17 cellular contexts compared by ENCODE assay signal in the genomic region with DNA sequence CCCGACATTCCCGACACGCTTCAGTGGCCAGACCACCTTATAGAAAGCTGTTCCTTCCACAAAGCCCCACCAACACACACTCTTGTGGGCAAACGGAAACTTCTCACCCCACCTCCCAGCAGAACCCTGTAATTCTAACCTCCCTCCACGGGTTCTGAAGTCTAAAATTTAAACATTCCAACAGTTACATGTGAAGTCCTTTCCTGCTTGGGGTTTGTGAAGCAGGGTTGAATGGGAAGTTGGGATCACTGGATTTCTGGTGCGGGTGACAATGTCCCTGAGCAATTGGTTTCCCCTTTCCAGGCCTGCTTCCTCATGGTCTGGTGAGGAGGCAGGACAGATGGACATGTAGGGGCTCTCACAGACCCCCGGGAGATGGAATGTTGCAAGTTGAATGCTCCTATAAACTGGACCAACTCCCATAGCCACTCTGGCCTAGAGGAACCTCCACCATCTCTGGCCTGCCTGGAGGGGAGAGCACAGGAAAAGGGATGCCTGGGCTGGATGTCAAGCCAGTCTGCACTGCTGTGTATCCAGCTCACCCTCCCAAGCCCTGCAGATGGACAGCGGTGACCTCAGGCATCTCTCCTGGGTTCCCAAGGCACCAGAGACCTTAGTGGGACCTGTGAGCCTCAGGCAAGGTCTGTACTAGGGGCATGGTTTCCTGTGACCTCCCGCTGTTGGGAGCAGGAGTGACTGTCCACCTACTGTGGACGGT. TPM values are rescaled to one million over a fixed set of nuclear protein-coding genes. Genes with fewer than 3 reads are reported as not detected.
DNase-seq lines count a peak whose midpoint lies in the region; ATAC-seq, FAIRE-seq and TF ChIP-seq lines count a peak whose summit lies in the region.
"Had no signal": no experiment of that assay in that cellular context is flagged by ENCODE, and none has a peak within 500 bp of the region (broad histone marks: within the 10 kb centered on the region; RNA-seq: fewer than 3 reads in every experiment).

No MANE protein-coding gene starts in this region.

- POLR2A ChIA-PET in H1 (lab: Charles Lee; ENCODE audit: partially characterized antibody) = interaction anchor here (7.9 kb wide), 1 partner anchor 10 kb away, joined by 150 read pairs; a partner anchor contains a TSS

- intact Hi-C loops in right cardiac atrium (cut with DNase I) = no loop called here

- H2BK12ac ChIP-seq in H1 (ENCODE audit: low read depth, low read length) = no peak overlapping the region

- no peak overlapping the region for H4K5ac ChIP-seq in H1 (ENCODE audit: insufficient read length, low read depth, low read length)

- WGBS in right cardiac atrium = 79% methylated on average over 10 of the region's 10 CpGs
- WGBS in H1 (ENCODE audit: extremely low coverage in 1 of 2, insufficient coverage in 1 of 2, insufficient read length in 1 of 2, insufficient replicate concordance in 2 of 2, low coverage in 1 of 2, low lambda C conversion rate in 2 of 2, missing lambda C conversion rate in 1 of 2), 2 experiments = 88% methylated on average over 9 of the region's 10 CpGs; no CpG with 5 or more reads in 1 of the 2 experiments

- H2AFZ ChIP-seq in H1 (ENCODE audit: low read length) = no peak overlapping the region

- CTCF ChIA-PET in H1 (lab: Charles Lee; ENCODE audit: partially characterized antibody) = interaction anchor here (1.0 kb wide), 1 partner anchor 31 kb away, joined by 3 read pairs; no protein-coding TSS in a partner anchor

- H3K36me3 Mint-ChIP-seq in stimulated activated naive B cell treated with anti-CD40 and anti-IgM and Interleukin-4, amounts not matched to agents 10 μg/mL and 1 μg/mL and 100 μg/mL, for 72 hours = peaks cover 55 to 75% of the 10 kb centered on the region in 2 donors

- TF ChIP-seq CTCF in right atrium auricular region (IDR thresholded peaks at IDR 0.05) = no peak
- TF ChIP-seq CTCF in RWPE2 (IDR thresholded peaks at IDR 0.05; ENCODE audit: poor library complexity, severe bottlenecking) = no peak
- no peak for TF ChIP-seq CTCF in H1 (IDR thresholded peaks at IDR 0.05; ENCODE audit: control extremely low read depth in 1 of 3, insufficient read depth in 1 of 3, low read depth in 1 of 3, low read length in 3 of 3)

- no peak overlapping the region for H2BK15ac ChIP-seq in H1 (ENCODE audit: low read length)

- H3K4me3 ChIP-seq in right cardiac atrium (ENCODE audit: low read length) = no peak overlapping the region
- H3K4me3 ChIP-seq in right atrium auricular region = no peak overlapping the region
- H3K4me3 ChIP-seq in RWPE2 (ENCODE audit: severe bottlenecking) = no peak overlapping the region
- no peak overlapping the region for H3K4me3 ChIP-seq in H1 (ENCODE audit: extremely low read depth in 1 of 4, insufficient read depth in 2 of 4, low read depth in 3 of 4, low read length in 4 of 4)
- H3K4me3 ChIP-seq: heart left ventricle, mucosa of descending colon, thyroid gland had no signal

- no peaks in the 10 kb centered on the region for H3K79me1 ChIP-seq in H1 (ENCODE audit: low read depth, low read length)

- H3K27ac ChIP-seq in right cardiac atrium (ENCODE audit: low read length) (no peak overlapping the region), right atrium auricular region (no peak overlapping the region), RWPE2 (ENCODE audit: poor library complexity, severe bottlenecking) (no peak overlapping the region), H1 (ENCODE audit: low read depth, low read length) (no peak overlapping the region)
- H3K27ac ChIP-seq: heart left ventricle, thyroid gland had no signal

- no peak overlapping the region for H4K91ac ChIP-seq in H1 (replicated peaks; ENCODE audit: insufficient read length, low read length)

- no peak overlapping the region for H3K4me2 ChIP-seq in H1 (ENCODE audit: insufficient read depth in 1 of 2, low read depth in 2 of 2, low read length in 2 of 2)

- no peak for ATAC-seq in right cardiac atrium
- ATAC-seq in RWPE2 (ENCODE audit: low read depth) = 0 out of 3 replicates have a peak, but pooled peaks have one; percentile 6
- ATAC-seq in stimulated activated naive B cell treated with anti-CD40 and anti-IgM and Interleukin-4, amounts not matched to agents 10 μg/mL and 1 μg/mL and 100 μg/mL, for 72 hours (replicated peaks) = peak in 1 of 2 donors; percentile 3
- ATAC-seq in HG02610 (IDR thresholded peaks at IDR 0.05; ENCODE audit: unreplicated experiment) = no peak
- ATAC-seq: heart left ventricle, mucosa of descending colon had no signal

- H4K8ac ChIP-seq in H1 (ENCODE audit: extremely low read depth, insufficient read depth, low read length) = no peak overlapping the region; the same call in 1 of the 2 replicates

- no peak overlapping the region for H3K18ac ChIP-seq in H1 (ENCODE audit: extremely low read depth, low read length)

- H2BK120ac ChIP-seq in H1 (replicated peaks; ENCODE audit: low read depth, low read length) = no peak overlapping the region

- peak in 1 of 2 experiments; percentile 51; a peak in 2 of 3 replicates for TF ChIP-seq POLR2A in H1 (IDR thresholded peaks at IDR 0.05; ENCODE audit: control extremely low read depth in 1 of 2, low read depth in 2 of 2, low read length in 2 of 2)

- peak overlapping the region in 1 of 2 donors; percentile 12 for H3K4me3 Mint-ChIP-seq in stimulated activated naive B cell treated with anti-CD40 and anti-IgM and Interleukin-4, amounts not matched to agents 10 μg/mL and 1 μg/mL and 100 μg/mL, for 72 hours

- DNase-seq in right cardiac atrium (peak in 2 of 3 donors; percentile 4 to 20), right atrium auricular region (ENCODE audit: low spot score) (no peak), RWPE2 (ENCODE audit: low spot score) (no peak), H1 (ENCODE audit: low read depth in 1 of 2, low spot score in 2 of 2) (no peak), NCI-H2227 treated with DMSO at 0.1 percent for 48 hours (lab: John Stamatoyannopoulos, UW) (no peak), MV-4-11 (lab: John Stamatoyannopoulos, UW) (no peak)
- no peak for DNase-seq in stimulated activated naive B cell treated with anti-CD40 and anti-IgM and Interleukin-4, amounts not matched to agents 10 μg/mL and 1 μg/mL and 100 μg/mL, for 72 hours
- DNase-seq: activated CD8-positive, alpha-beta memory T cell treated with anti-CD3 and anti-CD28 coated beads for 24 hours; DMS79 treated with DMSO at 0.1 percent for 48 hours; kidney; MM.1S; mucosa of descending colon; SHP77; thyroid gland had no signal

- no peaks in the 10 kb centered on the region for H3K27me3 Mint-ChIP-seq in stimulated activated naive B cell treated with anti-CD40 and anti-IgM and Interleukin-4, amounts not matched to agents 10 μg/mL and 1 μg/mL and 100 μg/mL, for 72 hours

- H3K4me1 ChIP-seq in right cardiac atrium (ENCODE audit: control insufficient read depth, insufficient read depth, low read length) = no peaks in the 10 kb centered on the region
- peaks cover 0 to 17% of the 10 kb centered on the region in 2 donors for H3K4me1 ChIP-seq in right atrium auricular region
- no peaks in the 10 kb centered on the region for H3K4me1 ChIP-seq in RWPE2 (ENCODE audit: insufficient read depth, poor library complexity, severe bottlenecking)
- peaks cover 0 to 11% (median 5%) of the 10 kb centered on the region in 4 experiments; a peak in 5 of 7 replicates for H3K4me1 ChIP-seq in H1 (replicated peaks in 1 of 4; ENCODE audit: control insufficient read depth in 3 of 4, insufficient read depth in 4 of 4, low read length in 3 of 4)

- peaks cover 12 to 29% of the 10 kb centered on the region in 2 experiments for H4K20me1 ChIP-seq in H1 (replicated peaks in 1 of 2; ENCODE audit: control insufficient read depth in 1 of 2, insufficient read depth in 2 of 2, low read length in 2 of 2)

- no peak overlapping the region for H2BK5ac ChIP-seq in H1 (ENCODE audit: low read depth, low read length)

- TF ChIP-seq RAD21 in H1 (IDR thresholded peaks at IDR 0.05 in 1 of 2, conservative IDR thresholded peaks at IDR 0.05 in 1 of 2; ENCODE audit: low read depth in 2 of 2, low read length in 2 of 2) = no peak

- H3K36me3 ChIP-seq in right atrium auricular region (peaks cover 75% of the 10 kb centered on the region), RWPE2 (ENCODE audit: low read depth) (peaks cover 87% of the 10 kb centered on the region), H1 (ENCODE audit: control insufficient read depth in 2 of 4, insufficient read depth in 4 of 4, low read length in 3 of 4) (peaks cover 23 to 70% (median 44%) of the 10 kb centered on the region in 4 experiments)

- H3K9me3 Mint-ChIP-seq in stimulated activated naive B cell treated with anti-CD40 and anti-IgM and Interleukin-4, amounts not matched to agents 10 μg/mL and 1 μg/mL and 100 μg/mL, for 72 hours = no peaks in the 10 kb centered on the region

- peaks cover 33 to 54% of the 10 kb centered on the region in 2 donors for H3K4me1 Mint-ChIP-seq in stimulated activated naive B cell treated with anti-CD40 and anti-IgM and Interleukin-4, amounts not matched to agents 10 μg/mL and 1 μg/mL and 100 μg/mL, for 72 hours

- H2BK20ac ChIP-seq in H1 (ENCODE audit: low read length) = no peak overlapping the region

- H3K56ac ChIP-seq in H1 (replicated peaks; ENCODE audit: insufficient read length, low read depth, low read length) = no peak overlapping the region

- H3K27me3 ChIP-seq in right cardiac atrium (ENCODE audit: control insufficient read depth, insufficient read depth) = no peaks in the 10 kb centered on the region
- H3K27me3 ChIP-seq in right atrium auricular region = no peaks in the 10 kb centered on the region
- no peaks in the 10 kb centered on the region for H3K27me3 ChIP-seq in RWPE2 (ENCODE audit: insufficient read depth, poor library complexity, severe bottlenecking)
- no peaks in the 10 kb centered on the region for H3K27me3 ChIP-seq in H1 (replicated peaks in 1 of 4; ENCODE audit: control insufficient read depth in 3 of 4, extremely low read depth in 1 of 4, insufficient read depth in 3 of 4, low read length in 3 of 4)
- H3K27me3 ChIP-seq: heart left ventricle, thyroid gland had no signal

- H3K79me2 ChIP-seq in H1 (ENCODE audit: control insufficient read depth in 1 of 2, insufficient read depth in 2 of 2, low read length in 2 of 2) = no peaks in the 10 kb centered on the region

- FAIRE-seq in H1 (lab: Jason Lieb, UNC) = no peak
- FAIRE-seq: HTR-8/SVneo, kidney had no signal

- H3K27ac Mint-ChIP-seq in stimulated activated naive B cell treated with anti-CD40 and anti-IgM and Interleukin-4, amounts not matched to agents 10 μg/mL and 1 μg/mL and 100 μg/mL, for 72 hours = peak overlapping the region; percentile 80

- no peak overlapping the region for H2AK5ac ChIP-seq in H1 (ENCODE audit: low read depth, low read length)

- no peak overlapping the region for H3K9ac ChIP-seq in H1 (replicated peaks in 1 of 4; ENCODE audit: extremely low read depth in 1 of 4, low read depth in 3 of 4, low read length in 3 of 4)

- no peak for TF ChIP-seq EP300 in H1 (IDR thresholded peaks at IDR 0.05; ENCODE audit: borderline replicate concordance in 1 of 2, low read depth in 2 of 2, low read length in 2 of 2)

- H3K9me3 ChIP-seq in right cardiac atrium (ENCODE audit: control insufficient read depth, low read length) (no peaks in the 10 kb centered on the region), right atrium auricular region (no peaks in the 10 kb centered on the region), RWPE2 (ENCODE audit: severe bottlenecking) (no peaks in the 10 kb centered on the region), H1 (ENCODE audit: insufficient read depth in 2 of 2, low read depth in 1 of 2, low read length in 1 of 2) (no peaks in the 10 kb centered on the region)
- H3K9me3 ChIP-seq: heart left ventricle, mucosa of descending colon, thyroid gland had no signal

- no peak overlapping the region for H3K4ac ChIP-seq in H1 (replicated peaks; ENCODE audit: insufficient read length, low read depth, low read length)

- H3K23ac ChIP-seq in H1 (ENCODE audit: insufficient read length) = no peak overlapping the region

- peaks cover 4% of the 10 kb centered on the region; the same call in 1 of the 2 replicates for H3K23me2 ChIP-seq in H1 (ENCODE audit: low read depth, low read length)

- H3K14ac ChIP-seq in H1 (ENCODE audit: insufficient read length) = no peak overlapping the region

RNA-seq across cellular contexts. Expression of a gene that starts 11.3 kb away (rescaled TPM):
- total RNA-seq in right cardiac atrium (10 to 100 TPM; 85.9 to 95.9 (median 90.1) TPM), right atrium auricular region (10 to 100 TPM; 70.9 to 93.3 TPM)
- polyA plus RNA-seq in right cardiac atrium (167 TPM), H1 (2011; rRNA removed) (26.6 and 37.1 TPM in 2 replicates)
- total RNA-seq in H1 (2021; fragmentation: NEBNext Ultra II Directional; extraction: Animal tissue kit (Norgen Biotek cat#: 25700)) = 169 and 174 TPM in 2 replicates
- polyA plus RNA-seq in H1 (2011; cell fraction: cytosol; rRNA removed) = 121 TPM
- 34.9 TPM for polyA plus RNA-seq in H1 (2011; cell fraction: nucleus; rRNA removed)
- 210 to 261 TPM (median 258 TPM) in 4 replicates for polyA plus RNA-seq in H1 (2012, experiment 1 of 2)
- polyA plus RNA-seq in H1 (2012, experiment 2 of 2) = 117 TPM
- polyA plus RNA-seq in H1 (2013, experiment 1 of 2) = 114 TPM
- polyA plus RNA-seq in H1 (2013, experiment 2 of 2) = 125 TPM
- 5.6 and 11.0 TPM in 2 replicates for polyA minus RNA-seq in H1 (2011; rRNA and poly(A)+ RNA removed)
- polyA minus RNA-seq in H1 (2011; cell fraction: cytosol; rRNA and poly(A)+ RNA removed) = 30.0 TPM
- 9.4 TPM for polyA minus RNA-seq in H1 (2011; cell fraction: nucleus; rRNA and poly(A)+ RNA removed)

RNA-seq across cellular contexts. Expression of a gene that starts 11.7 kb away (rescaled TPM):
- total RNA-seq in right cardiac atrium = 10 to 100 TPM; 37.8 to 53.6 (median 44.0) TPM
- polyA plus RNA-seq in right cardiac atrium = 65.1 TPM
- 10 to 100 TPM; 36.7 to 57.0 TPM for total RNA-seq in right atrium auricular region
- total RNA-seq in H1 (2021; fragmentation: NEBNext Ultra II Directional; extraction: Animal tissue kit (Norgen Biotek cat#: 25700)) = 114 and 121 TPM in 2 replicates
- 46.7 and 72.0 TPM in 2 replicates for polyA plus RNA-seq in H1 (2011; rRNA removed)
- 65.3 TPM for polyA plus RNA-seq in H1 (2011; cell fraction: cytosol; rRNA removed)
- 53.6 TPM for polyA plus RNA-seq in H1 (2011; cell fraction: nucleus; rRNA removed)
- 80.2 to 121 TPM (median 93.7 TPM) in 4 replicates for polyA plus RNA-seq in H1 (2012, experiment 1 of 2)
- 53.6 TPM for polyA plus RNA-seq in H1 (2012, experiment 2 of 2)
- polyA plus RNA-seq in H1 (2013, experiment 1 of 2) = 120 TPM
- 127 TPM for polyA plus RNA-seq in H1 (2013, experiment 2 of 2)
- 18.5 and 23.9 TPM in 2 replicates for polyA minus RNA-seq in H1 (2011; rRNA and poly(A)+ RNA removed)
- polyA minus RNA-seq in H1 (2011; cell fraction: cytosol; rRNA and poly(A)+ RNA removed) = 20.2 TPM
- 20.8 TPM for polyA minus RNA-seq in H1 (2011; cell fraction: nucleus; rRNA and poly(A)+ RNA removed)

RNA-seq across cellular contexts. Expression of a gene that starts 22.5 kb away (rescaled TPM):
- total RNA-seq in right cardiac atrium (10 to 100 TPM; 35.5 to 65.1 (median 56.6) TPM), right atrium auricular region (100 to 1,000 TPM in 1 of 2 donors, 10 to 100 TPM in 1; 53.0 to 115 TPM)
- polyA plus RNA-seq in right cardiac atrium (52.9 TPM), H1 (2011; rRNA removed) (115 and 165 TPM in 2 replicates)
- 61.8 and 64.5 TPM in 2 replicates for total RNA-seq in H1 (2021; fragmentation: NEBNext Ultra II Directional; extraction: Animal tissue kit (Norgen Biotek cat#: 25700))
- 131 TPM for polyA plus RNA-seq in H1 (2011; cell fraction: cytosol; rRNA removed)
- polyA plus RNA-seq in H1 (2011; cell fraction: nucleus; rRNA removed) = 118 TPM
- polyA plus RNA-seq in H1 (2012, experiment 1 of 2) = 92.2 to 133 TPM (median 114 TPM) in 4 replicates
- 70.9 TPM for polyA plus RNA-seq in H1 (2012, experiment 2 of 2)
- polyA plus RNA-seq in H1 (2013, experiment 1 of 2) = 63.9 TPM
- 58.2 TPM for polyA plus RNA-seq in H1 (2013, experiment 2 of 2)
- polyA minus RNA-seq in H1 (2011; rRNA and poly(A)+ RNA removed) = 33.9 and 53.6 TPM in 2 replicates
- 42.2 TPM for polyA minus RNA-seq in H1 (2011; cell fraction: cytosol; rRNA and poly(A)+ RNA removed)
- 46.0 TPM for polyA minus RNA-seq in H1 (2011; cell fraction: nucleus; rRNA and poly(A)+ RNA removed)

RNA-seq across cellular contexts. Expression of a gene that starts 41.5 kb away (rescaled TPM):
- total RNA-seq in right cardiac atrium = 1 to 10 TPM; 3.1 to 4.4 (median 3.2) TPM
- polyA plus RNA-seq in right cardiac atrium = 3.0 TPM
- total RNA-seq in right atrium auricular region = 1 to 10 TPM; 4.6 to 5.3 TPM
- 7.5 and 8.5 TPM in 2 replicates for total RNA-seq in H1 (2021; fragmentation: NEBNext Ultra II Directional; extraction: Animal tissue kit (Norgen Biotek cat#: 25700))
- 7.6 and 9.6 TPM in 2 replicates for polyA plus RNA-seq in H1 (2011; rRNA removed)
- 9.6 TPM for polyA plus RNA-seq in H1 (2011; cell fraction: cytosol; rRNA removed)
- polyA plus RNA-seq in H1 (2011; cell fraction: nucleus; rRNA removed) = 14.9 TPM
- polyA plus RNA-seq in H1 (2012, experiment 1 of 2) = 8.4 to 9.8 TPM (median 9.2 TPM) in 4 replicates
- polyA plus RNA-seq in H1 (2012, experiment 2 of 2) = 7.8 TPM
- 5.9 TPM for polyA plus RNA-seq in H1 (2013, experiment 1 of 2)
- polyA plus RNA-seq in H1 (2013, experiment 2 of 2) = 5.8 TPM
- polyA minus RNA-seq in H1 (2011; rRNA and poly(A)+ RNA removed) = 7.4 and 7.9 TPM in 2 replicates
- polyA minus RNA-seq in H1 (2011; cell fraction: cytosol; rRNA and poly(A)+ RNA removed) = 8.7 TPM
- polyA minus RNA-seq in H1 (2011; cell fraction: nucleus; rRNA and poly(A)+ RNA removed) = 7.7 TPM

RNA-seq across cellular contexts. Expression of a gene that starts 41.7 kb away (rescaled TPM):
- total RNA-seq in right cardiac atrium (10 to 100 TPM; 17.3 to 21.9 (median 18.8) TPM), right atrium auricular region (10 to 100 TPM; 12.4 to 18.8 TPM)
- polyA plus RNA-seq in right cardiac atrium (16.2 TPM), H1 (2011; rRNA removed) (103 and 156 TPM in 2 replicates)
- total RNA-seq in H1 (2021; fragmentation: NEBNext Ultra II Directional; extraction: Animal tissue kit (Norgen Biotek cat#: 25700)) = 74.8 and 77.5 TPM in 2 replicates
- polyA plus RNA-seq in H1 (2011; cell fraction: cytosol; rRNA removed) = 114 TPM
- polyA plus RNA-seq in H1 (2011; cell fraction: nucleus; rRNA removed) = 301 TPM
- polyA plus RNA-seq in H1 (2012, experiment 1 of 2) = 66.8 to 95.4 TPM (median 80.9 TPM) in 4 replicates
- polyA plus RNA-seq in H1 (2012, experiment 2 of 2) = 75.9 TPM
- 46.9 TPM for polyA plus RNA-seq in H1 (2013, experiment 1 of 2)
- polyA plus RNA-seq in H1 (2013, experiment 2 of 2) = 42.5 TPM
- polyA minus RNA-seq in H1 (2011; rRNA and poly(A)+ RNA removed) = 105 and 116 TPM in 2 replicates
- 59.0 TPM for polyA minus RNA-seq in H1 (2011; cell fraction: cytosol; rRNA and poly(A)+ RNA removed)
- polyA minus RNA-seq in H1 (2011; cell fraction: nucleus; rRNA and poly(A)+ RNA removed) = 86.4 TPM

Comparison
In these comparisons a context has a peak if more than half of its experiments do, and no peak if none do; other contexts are left out.
1. DNase-seq: peak in right cardiac atrium (2 of 3); none in right atrium auricular region (single experiment), RWPE2 (single experiment), H1 (0 of 2), stimulated activated naive B cell treated with anti-CD40 and anti-IgM and Interleukin-4, amounts not matched to agents 10 μg/mL and 1 μg/mL and 100 μg/mL, for 72 hours (single experiment), NCI-H2227 treated with DMSO at 0.1 percent for 48 hours (single experiment) and MV-4-11 (single experiment).